2 cellular contexts compared by ENCODE assay signal in the genomic region with DNA sequence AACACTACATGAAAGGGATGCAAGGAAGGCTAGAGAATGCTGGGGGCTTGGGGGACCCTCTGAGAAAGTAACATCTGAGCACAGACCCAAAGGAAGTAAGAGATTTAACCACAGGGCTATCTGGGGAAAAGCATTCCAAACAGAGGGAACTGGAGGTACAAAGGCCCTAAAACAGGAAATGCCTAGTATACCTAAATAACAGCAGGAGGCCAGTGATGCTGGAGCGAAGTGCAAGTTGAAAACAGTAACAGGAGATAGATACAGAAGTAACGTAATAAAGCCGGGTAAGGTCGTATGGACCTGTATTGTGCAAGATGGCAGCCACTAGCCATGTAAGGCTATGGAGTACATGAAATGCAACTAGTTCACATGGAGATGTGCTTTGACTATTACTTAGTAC.
TF ChIP-seq lines count a peak whose summit lies in the region.

No MANE protein-coding gene starts in this region.

TF ChIP-seq in GM23338, 12 proteins besides CTCF, POLR2A, EP300 and RAD21 (continued from another document):
- peak; percentile 20; the same call in 1 of the 2 replicates for TF ChIP-seq ETS1 (IDR thresholded peaks at IDR 0.05)

TF ChIP-seq in WTC11, 78 proteins besides CTCF, POLR2A, EP300 and RAD21 (continued from another document):
- TF ChIP-seq, protein P1, sequence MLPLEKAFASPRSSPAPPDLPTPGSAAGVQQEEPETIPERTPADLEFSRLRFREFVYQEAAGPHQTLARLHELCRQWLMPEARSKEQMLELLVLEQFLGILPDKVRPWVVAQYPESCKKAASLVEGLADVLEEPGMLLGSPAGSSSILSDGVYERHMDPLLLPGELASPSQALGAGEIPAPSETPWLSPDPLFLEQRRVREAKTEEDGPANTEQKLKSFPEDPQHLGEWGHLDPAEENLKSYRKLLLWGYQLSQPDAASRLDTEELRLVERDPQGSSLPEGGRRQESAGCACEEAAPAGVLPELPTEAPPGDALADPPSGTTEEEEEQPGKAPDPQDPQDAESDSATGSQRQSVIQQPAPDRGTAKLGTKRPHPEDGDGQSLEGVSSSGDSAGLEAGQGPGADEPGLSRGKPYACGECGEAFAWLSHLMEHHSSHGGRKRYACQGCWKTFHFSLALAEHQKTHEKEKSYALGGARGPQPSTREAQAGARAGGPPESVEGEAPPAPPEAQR (CRISPR knock-in tag; IDR thresholded peaks at IDR 0.05), result no peak
- TF ChIP-seq CREB1 (CRISPR knock-in tag; IDR thresholded peaks at IDR 0.05) (no peak), MXD4 (CRISPR knock-in tag; IDR thresholded peaks at IDR 0.05; ENCODE audit: borderline replicate concordance) (no peak), NFATC4 (CRISPR knock-in tag; IDR thresholded peaks at IDR 0.05) (no peak), MYBL2 (CRISPR knock-in tag; IDR thresholded peaks at IDR 0.05) (no peak), CBFB (CRISPR knock-in tag; IDR thresholded peaks at IDR 0.05; ENCODE audit: low read depth) (no peak), TEAD4 (CRISPR knock-in tag; IDR thresholded peaks at IDR 0.05) (no peak), NR3C1 (CRISPR knock-in tag; conservative IDR thresholded peaks at IDR 0.05; ENCODE audit: low read depth) (no peak), ELF4 (CRISPR knock-in tag; IDR thresholded peaks at IDR 0.05; ENCODE audit: low read depth) (no peak), GRHL2 (CRISPR knock-in tag; IDR thresholded peaks at IDR 0.05; ENCODE audit: insufficient replicate concordance, severe bottlenecking) (no peak), NFE2L1 (CRISPR knock-in tag; IDR thresholded peaks at IDR 0.05) (no peak)
- TF ChIP-seq, protein P2, sequence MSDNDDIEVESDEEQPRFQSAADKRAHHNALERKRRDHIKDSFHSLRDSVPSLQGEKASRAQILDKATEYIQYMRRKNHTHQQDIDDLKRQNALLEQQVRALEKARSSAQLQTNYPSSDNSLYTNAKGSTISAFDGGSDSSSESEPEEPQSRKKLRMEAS (CRISPR knock-in tag; IDR thresholded peaks at IDR 0.05), result no peak
- TF ChIP-seq, protein P3, sequence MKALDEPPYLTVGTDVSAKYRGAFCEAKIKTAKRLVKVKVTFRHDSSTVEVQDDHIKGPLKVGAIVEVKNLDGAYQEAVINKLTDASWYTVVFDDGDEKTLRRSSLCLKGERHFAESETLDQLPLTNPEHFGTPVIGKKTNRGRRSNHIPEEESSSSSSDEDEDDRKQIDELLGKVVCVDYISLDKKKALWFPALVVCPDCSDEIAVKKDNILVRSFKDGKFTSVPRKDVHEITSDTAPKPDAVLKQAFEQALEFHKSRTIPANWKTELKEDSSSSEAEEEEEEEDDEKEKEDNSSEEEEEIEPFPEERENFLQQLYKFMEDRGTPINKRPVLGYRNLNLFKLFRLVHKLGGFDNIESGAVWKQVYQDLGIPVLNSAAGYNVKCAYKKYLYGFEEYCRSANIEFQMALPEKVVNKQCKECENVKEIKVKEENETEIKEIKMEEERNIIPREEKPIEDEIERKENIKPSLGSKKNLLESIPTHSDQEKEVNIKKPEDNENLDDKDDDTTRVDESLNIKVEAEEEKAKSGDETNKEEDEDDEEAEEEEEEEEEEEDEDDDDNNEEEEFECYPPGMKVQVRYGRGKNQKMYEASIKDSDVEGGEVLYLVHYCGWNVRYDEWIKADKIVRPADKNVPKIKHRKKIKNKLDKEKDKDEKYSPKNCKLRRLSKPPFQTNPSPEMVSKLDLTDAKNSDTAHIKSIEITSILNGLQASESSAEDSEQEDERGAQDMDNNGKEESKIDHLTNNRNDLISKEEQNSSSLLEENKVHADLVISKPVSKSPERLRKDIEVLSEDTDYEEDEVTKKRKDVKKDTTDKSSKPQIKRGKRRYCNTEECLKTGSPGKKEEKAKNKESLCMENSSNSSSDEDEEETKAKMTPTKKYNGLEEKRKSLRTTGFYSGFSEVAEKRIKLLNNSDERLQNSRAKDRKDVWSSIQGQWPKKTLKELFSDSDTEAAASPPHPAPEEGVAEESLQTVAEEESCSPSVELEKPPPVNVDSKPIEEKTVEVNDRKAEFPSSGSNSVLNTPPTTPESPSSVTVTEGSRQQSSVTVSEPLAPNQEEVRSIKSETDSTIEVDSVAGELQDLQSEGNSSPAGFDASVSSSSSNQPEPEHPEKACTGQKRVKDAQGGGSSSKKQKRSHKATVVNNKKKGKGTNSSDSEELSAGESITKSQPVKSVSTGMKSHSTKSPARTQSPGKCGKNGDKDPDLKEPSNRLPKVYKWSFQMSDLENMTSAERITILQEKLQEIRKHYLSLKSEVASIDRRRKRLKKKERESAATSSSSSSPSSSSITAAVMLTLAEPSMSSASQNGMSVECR (CRISPR knock-in tag; IDR thresholded peaks at IDR 0.05; ENCODE audit: borderline replicate concordance), result no peak
- TF ChIP-seq, protein P4, sequence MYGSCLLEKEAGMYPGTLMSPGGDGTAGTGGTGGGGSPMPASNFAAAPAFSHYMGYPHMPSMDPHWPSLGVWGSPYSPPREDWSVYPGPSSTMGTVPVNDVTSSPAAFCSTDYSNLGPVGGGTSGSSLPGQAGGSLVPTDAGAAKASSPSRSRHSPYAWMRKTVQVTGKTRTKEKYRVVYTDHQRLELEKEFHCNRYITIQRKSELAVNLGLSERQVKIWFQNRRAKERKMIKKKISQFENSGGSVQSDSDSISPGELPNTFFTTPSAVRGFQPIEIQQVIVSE (CRISPR knock-in tag; IDR thresholded peaks at IDR 0.05; ENCODE audit: borderline replicate concordance), result no peak
- TF ChIP-seq, protein P5, sequence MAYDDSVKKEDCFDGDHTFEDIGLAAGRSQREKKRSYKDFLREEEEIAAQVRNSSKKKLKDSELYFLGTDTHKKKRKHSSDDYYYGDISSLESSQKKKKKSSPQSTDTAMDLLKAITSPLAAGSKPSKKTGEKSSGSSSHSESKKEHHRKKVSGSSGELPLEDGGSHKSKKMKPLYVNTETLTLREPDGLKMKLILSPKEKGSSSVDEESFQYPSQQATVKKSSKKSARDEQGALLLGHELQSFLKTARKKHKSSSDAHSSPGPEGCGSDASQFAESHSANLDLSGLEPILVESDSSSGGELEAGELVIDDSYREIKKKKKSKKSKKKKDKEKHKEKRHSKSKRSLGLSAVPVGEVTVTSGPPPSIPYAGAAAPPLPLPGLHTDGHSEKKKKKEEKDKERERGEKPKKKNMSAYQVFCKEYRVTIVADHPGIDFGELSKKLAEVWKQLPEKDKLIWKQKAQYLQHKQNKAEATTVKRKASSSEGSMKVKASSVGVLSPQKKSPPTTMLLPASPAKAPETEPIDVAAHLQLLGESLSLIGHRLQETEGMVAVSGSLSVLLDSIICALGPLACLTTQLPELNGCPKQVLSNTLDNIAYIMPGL (CRISPR knock-in tag; IDR thresholded peaks at IDR 0.05), result no peak
